25 cellular contexts compared by ENCODE assay signal in genomic region chr11:34824425-34824824, GRCh38.
DNase-seq lines count a peak whose midpoint lies in the region; TF ChIP-seq lines count a peak whose summit lies in the region.
"Had no signal": no experiment of that assay in that cellular context is flagged by ENCODE, and none has a peak within 500 bp of the region (broad histone marks: within the 10 kb centered on the region; RNA-seq: fewer than 3 reads in every experiment).

No MANE protein-coding gene starts in this region.

- no peak overlapping the region for H3K4me3 Mint-ChIP-seq in activated CD4-positive, alpha-beta memory T cell treated with anti-CD3 and anti-CD28 coated beads for 36 hours
- H3K4me3 Mint-ChIP-seq: activated B cell treated with CpG ODN at 0.5 μM for 24 hours; activated naive CD8-positive, alpha-beta T cell; CD4-positive, alpha-beta T cell; naive thymus-derived CD8-positive, alpha-beta T cell; stimulated activated memory B cell treated with anti-CD40 and anti-IgM and Interleukin-4, amounts not matched to agents 10 μg/mL and 1 μg/mL and 100 μg/mL, for 72 hours had no signal

- peaks cover 14% of the 10 kb centered on the region for H3K4me1 Mint-ChIP-seq in activated CD4-positive, alpha-beta memory T cell treated with anti-CD3 and anti-CD28 coated beads for 36 hours (ENCODE audit: low read depth)
- H3K4me1 Mint-ChIP-seq: activated B cell treated with CpG ODN at 0.5 μM for 24 hours; stimulated activated memory B cell treated with anti-CD40 and anti-IgM and Interleukin-4, amounts not matched to agents 10 μg/mL and 1 μg/mL and 100 μg/mL, for 72 hours had no signal

- H3K4me1 ChIP-seq in thyroid gland (peaks cover 2 to 4% of the 10 kb centered on the region in 2 donors), OCI-LY7 (ENCODE audit: insufficient read depth, low read length, poor library complexity, severe bottlenecking) (no peaks in the 10 kb centered on the region)
- H3K4me1 ChIP-seq: ascending aorta, right atrium auricular region, spleen, testis had no signal

- H3K36me3 ChIP-seq in thyroid gland: no peaks in the 10 kb centered on the region
- H3K36me3 ChIP-seq in OCI-LY7 (ENCODE audit: insufficient read depth, low read length): no peaks in the 10 kb centered on the region
- H3K36me3 ChIP-seq: ascending aorta, right atrium auricular region, spleen had no signal

- no peaks in the 10 kb centered on the region for H4K20me1 ChIP-seq in OCI-LY7 (ENCODE audit: insufficient read depth, low read length)

- no peaks in the 10 kb centered on the region for H3K36me3 Mint-ChIP-seq in activated CD4-positive, alpha-beta memory T cell treated with anti-CD3 and anti-CD28 coated beads for 36 hours
- H3K36me3 Mint-ChIP-seq: activated naive CD8-positive, alpha-beta T cell; naive thymus-derived CD8-positive, alpha-beta T cell; stimulated activated memory B cell treated with anti-CD40 and anti-IgM and Interleukin-4, amounts not matched to agents 10 μg/mL and 1 μg/mL and 100 μg/mL, for 72 hours had no signal

- CTCF ChIA-PET in OCI-LY7 (lab: Charles Lee; ENCODE audit: unreplicated experiment): no interaction called here
- CTCF ChIA-PET in activated CD4-positive, alpha-beta memory T cell treated with anti-CD3 and anti-CD28 coated beads for 36 hours (lab: Charles Lee): interaction anchor here (0.5 kb wide), 1 partner anchor 997 kb away, joined by 3 read pairs; no protein-coding TSS in a partner anchor

- DNase-seq in NCI-H1092 (lab: John Stamatoyannopoulos, UW) (peak; percentile 46), NCI-H526 treated with DMSO at 0.1 percent for 48 hours (lab: John Stamatoyannopoulos, UW) (peak; percentile 21), kidney tubule cell (ENCODE audit: low spot score) (peak; percentile 44), thyroid gland (peak; percentile 42 to 63), OCI-LY7 (ENCODE audit: low spot score) (no peak), epidermal melanocyte (ENCODE audit: insufficient read length, low spot score) (no peak)
- DNase-seq in activated CD4-positive, alpha-beta memory T cell treated with anti-CD3 and anti-CD28 coated beads for 36 hours: no peak
- DNase-seq: activated B cell treated with CpG ODN at 0.5 μM for 24 hours; activated CD4-positive, alpha-beta T cell treated with anti-CD3 and anti-CD28 coated beads, Interleukin-2, amount 50 U/mL, for 4 hours; CD4-positive, alpha-beta T cell; central memory CD4-positive, alpha-beta T cell; DMS 273 treated with DMSO at 0.1 percent for 48 hours; naive thymus-derived CD8-positive, alpha-beta T cell; NCI-H1417 treated with DMSO at 0.1 percent for 48 hours; NCI-H82; Right ventricle myocardium superior; spleen; stimulated activated CD4-positive, alpha-beta T cell treated with anti-CD3 and anti-CD28 coated beads, Interleukin-4, amount 100 ng/mL, for 1 hour; T-helper 9 cell; testis had no signal

- no peak overlapping the region for H3K4me3 ChIP-seq in thyroid gland (replicated peaks in 1 of 3)
- no peak overlapping the region for H3K4me3 ChIP-seq in OCI-LY7 (ENCODE audit: low read depth, low read length, poor library complexity, severe bottlenecking)
- H3K4me3 ChIP-seq: ascending aorta, right atrium auricular region, spleen, testis had no signal

- H3K27ac ChIP-seq in thyroid gland (no peak overlapping the region), OCI-LY7 (ENCODE audit: low read depth, low read length, poor library complexity, severe bottlenecking) (no peak overlapping the region)
- H3K27ac ChIP-seq: ascending aorta, right atrium auricular region, spleen, testis had no signal

- no peaks in the 10 kb centered on the region for H3K27me3 ChIP-seq in thyroid gland
- H3K27me3 ChIP-seq: ascending aorta, right atrium auricular region, testis had no signal

- H3K9me3 Mint-ChIP-seq in activated CD4-positive, alpha-beta memory T cell treated with anti-CD3 and anti-CD28 coated beads for 36 hours: peaks cover 7% of the 10 kb centered on the region
- H3K9me3 Mint-ChIP-seq: activated B cell treated with CpG ODN at 0.5 μM for 24 hours had no signal

- POLR2A ChIA-PET in OCI-LY7 (lab: Charles Lee): no interaction called here
- POLR2A ChIA-PET in activated CD4-positive, alpha-beta memory T cell treated with anti-CD3 and anti-CD28 coated beads for 36 hours (lab: Charles Lee): no interaction called here

- no peaks in the 10 kb centered on the region for H3K9me2 ChIP-seq in OCI-LY7 (ENCODE audit: insufficient read depth, low read length)

- H3K9me3 ChIP-seq in thyroid gland (no peaks in the 10 kb centered on the region), OCI-LY7 (ENCODE audit: low read length) (no peaks in the 10 kb centered on the region)
- H3K9me3 ChIP-seq: ascending aorta, right atrium auricular region, spleen, testis had no signal

- no peaks in the 10 kb centered on the region for H3K79me2 ChIP-seq in OCI-LY7 (ENCODE audit: insufficient read depth, low read depth, low read length)

- H3K27ac Mint-ChIP-seq in activated CD4-positive, alpha-beta memory T cell treated with anti-CD3 and anti-CD28 coated beads for 36 hours: no peak overlapping the region
- H3K27ac Mint-ChIP-seq: activated B cell treated with CpG ODN at 0.5 μM for 24 hours; activated naive CD8-positive, alpha-beta T cell; activated T-helper 2 cell treated with anti-CD3 and anti-CD28 coated beads, Interferon-gamma antibody, Interleukin-2, Interleukin-4, amounts not matched to agents 10 μg/mL and 5 μg/mL and 100 μg/mL, durations not matched to agents 14 hours and 24 hours and 36 hours; CD4-positive, alpha-beta T cell; naive thymus-derived CD8-positive, alpha-beta T cell; stimulated activated memory B cell treated with anti-CD40 and anti-IgM and Interleukin-4, amounts not matched to agents 10 μg/mL and 1 μg/mL and 100 μg/mL, for 72 hours had no signal

- intact Hi-C loops in thyroid gland (cut with DNase I): no loop called here
- intact Hi-C loops in OCI-LY7 (cut with micrococcal nuclease; ENCODE audit: unreplicated experiment): no loop called here
- intact Hi-C loops in activated CD4-positive, alpha-beta memory T cell treated with anti-CD3 and anti-CD28 coated beads for 36 hours (cut with micrococcal nuclease): no loop called here

- TF ChIP-seq CTCF in thyroid gland (IDR thresholded peaks at IDR 0.05): no peak
- no peak for TF ChIP-seq CTCF in OCI-LY7 (conservative IDR thresholded peaks at IDR 0.05; ENCODE audit: low read length)

- no peak overlapping the region for H3K4me2 ChIP-seq in OCI-LY7 (ENCODE audit: low read length)

- H2AFZ ChIP-seq in OCI-LY7 (ENCODE audit: low read length): no peak overlapping the region

- BruUV-seq in OCI-LY7 (replicated peaks; lab: Mats Ljungman, UMichigan): no TSS peak

- TF ChIP-seq POLR2A in thyroid gland (IDR thresholded peaks at IDR 0.05): no peak

- H3K27me3 Mint-ChIP-seq in activated CD4-positive, alpha-beta memory T cell treated with anti-CD3 and anti-CD28 coated beads for 36 hours: peaks cover 3% of the 10 kb centered on the region

Comparison
In these comparisons a context has a peak if more than half of its experiments do, and no peak if none do; other contexts are left out.
1. DNase-seq: peak in NCI-H1092 (single experiment), NCI-H526 treated with DMSO at 0.1 percent for 48 hours (single experiment), kidney tubule cell (single experiment) and thyroid gland (2 of 2); none in OCI-LY7 (single experiment), activated CD4-positive, alpha-beta memory T cell treated with anti-CD3 and anti-CD28 coated beads for 36 hours (single experiment) and epidermal melanocyte (single experiment).